8 cellular contexts compared by ENCODE assay signal in the genomic region with DNA sequence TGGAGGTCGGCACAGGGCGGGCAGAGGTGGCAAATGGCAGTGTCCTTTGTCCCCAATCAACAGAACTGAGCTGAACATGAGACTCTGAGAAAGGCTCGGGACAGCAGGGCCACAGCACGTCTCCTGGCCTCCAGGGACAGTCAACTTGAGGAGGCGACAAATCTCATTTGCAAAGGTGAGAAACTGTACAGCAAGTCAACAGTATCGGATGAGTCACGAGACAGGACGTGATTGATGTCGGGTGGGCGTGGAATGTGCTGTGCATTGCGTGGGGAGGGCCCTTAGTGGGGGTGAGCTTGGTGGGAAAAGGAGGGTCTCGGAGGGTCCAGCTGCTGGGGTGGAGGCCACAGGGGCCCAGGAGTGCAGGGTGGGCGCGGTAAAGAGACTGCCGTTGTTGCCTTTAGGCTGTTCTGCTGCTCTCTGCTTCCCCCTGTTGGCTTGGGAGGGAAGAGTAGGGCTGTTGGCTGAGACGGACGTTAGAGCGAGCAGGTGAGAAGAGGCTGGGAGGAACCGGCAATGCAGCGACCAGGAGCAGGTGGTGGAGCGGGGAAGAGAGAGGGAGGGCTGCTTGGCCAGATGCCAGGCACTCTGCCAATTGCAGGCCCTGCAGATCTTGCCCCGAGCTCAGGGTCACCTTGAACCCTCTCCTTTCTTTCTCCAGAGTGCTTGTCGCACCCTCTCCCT.
DNase-seq lines count a peak whose midpoint lies in the region; ATAC-seq and TF ChIP-seq lines count a peak whose summit lies in the region.

No MANE protein-coding gene starts in this region.

- TF ChIP-seq CTCF in VCaP (conservative IDR thresholded peaks at IDR 0.05) (peak; percentile 53), breast epithelium (IDR thresholded peaks at IDR 0.05) (peak; percentile 60 to 83 (median 80)), liver (IDR thresholded peaks at IDR 0.05; ENCODE audit: low read depth, low read length, missing input control) (peak; percentile 87)

- H3K27ac ChIP-seq in VCaP (no peak overlapping the region), breast epithelium (peak overlapping the region; percentile 84 to 88), liver (ENCODE audit: low read depth in 1 of 2, low read length in 2 of 2) (peak overlapping the region in 1 of 2 donors; percentile 39)

- H3K4me3 ChIP-seq in breast epithelium: peak overlapping the region in 2 of 3 donors; percentile 22 to 32
- peak overlapping the region in 2 of 3 donors; percentile 44 to 61 for H3K4me3 ChIP-seq in liver (ENCODE audit: low read depth in 1 of 3, low read length in 3 of 3)

- peak overlapping the region; percentile 33 to 42 for H3K9ac ChIP-seq in liver (ENCODE audit: low read depth in 1 of 2, low read length in 2 of 2)

- H3K4me1 ChIP-seq in breast epithelium: peaks cover 0 to 20% of the 10 kb centered on the region in 2 donors
- peaks cover 0 to 10% (median 5%) of the 10 kb centered on the region in 4 donors for H3K4me1 ChIP-seq in liver (ENCODE audit: control insufficient read depth in 4 of 4, insufficient read depth in 4 of 4, low read length in 3 of 4)

- TF ChIP-seq RAD21 in liver (IDR thresholded peaks at IDR 0.05): peak; percentile 94 to 97

- DNase-seq in NCI-H146 treated with DMSO at 0.1 percent for 48 hours (lab: John Stamatoyannopoulos, UW; ENCODE audit: unreplicated experiment) (peak; percentile 99), breast epithelium (ENCODE audit: low spot score in 2 of 2) (peak in 1 of 2 donors; percentile 79), putamen (ENCODE audit: low spot score) (no peak)
- DNase-seq in stimulated activated CD8-positive, alpha-beta memory T cell treated with anti-CD3 and anti-CD28 coated beads, Interleukin-12 subunit alpha, Interleukin-12 subunit beta, amount 100 ng/mL, for 24 hours (ENCODE audit: extremely low read depth): peak; percentile 63

- no peaks in the 10 kb centered on the region for H3K27me3 ChIP-seq in breast epithelium
- H3K27me3 ChIP-seq in liver (ENCODE audit: control insufficient read depth in 4 of 4, insufficient read depth in 4 of 4, low read length in 3 of 4): no peaks in the 10 kb centered on the region

- no peaks in the 10 kb centered on the region for H3K36me3 ChIP-seq in breast epithelium
- H3K36me3 ChIP-seq in liver (ENCODE audit: control insufficient read depth in 4 of 4, insufficient read depth in 3 of 4, low read depth in 1 of 4, low read length in 3 of 4): no peaks in the 10 kb centered on the region

- H3K9me3 ChIP-seq in breast epithelium (no peaks in the 10 kb centered on the region), liver (ENCODE audit: control insufficient read depth in 4 of 4, low read length in 3 of 4) (no peaks in the 10 kb centered on the region)

- peak; percentile 39 for ATAC-seq in GM18502 (IDR thresholded peaks at IDR 0.05; ENCODE audit: poor library complexity, unreplicated experiment)
- ATAC-seq in HG02870 (IDR thresholded peaks at IDR 0.05; ENCODE audit: unreplicated experiment): peak; percentile 30

- WGBS in liver: 30% methylated on average over 23 of the region's 23 CpGs

- no peak for TF ChIP-seq POLR2A in breast epithelium (IDR thresholded peaks at IDR 0.05)

- intact Hi-C loops in breast epithelium (cut with DNase I; ENCODE audit: low total_unique reads): no loop called here

TF ChIP-seq in liver, 16 proteins besides CTCF, POLR2A, EP300 and RAD21:
- TF ChIP-seq GABPA (IDR thresholded peaks at IDR 0.05 in 1 of 2, conservative IDR thresholded peaks at IDR 0.05 in 1 of 2) (no peak), HNF4G (IDR thresholded peaks at IDR 0.05) (no peak), RXRA (IDR thresholded peaks at IDR 0.05) (peak in 1 of 2 donors; percentile 11), JUND (IDR thresholded peaks at IDR 0.05) (peak in 1 of 2 donors; percentile 15)
